ENCODE assay signal across 1 cellular context in genomic region chr2:78568921-78569320, GRCh38.
TF ChIP-seq lines count a peak whose summit lies in the region.

No MANE protein-coding gene starts in this region.

TF ChIP-seq in GM23338, 12 proteins besides CTCF, POLR2A, EP300 and RAD21 (continued from another document):
- TF ChIP-seq, protein P1, sequence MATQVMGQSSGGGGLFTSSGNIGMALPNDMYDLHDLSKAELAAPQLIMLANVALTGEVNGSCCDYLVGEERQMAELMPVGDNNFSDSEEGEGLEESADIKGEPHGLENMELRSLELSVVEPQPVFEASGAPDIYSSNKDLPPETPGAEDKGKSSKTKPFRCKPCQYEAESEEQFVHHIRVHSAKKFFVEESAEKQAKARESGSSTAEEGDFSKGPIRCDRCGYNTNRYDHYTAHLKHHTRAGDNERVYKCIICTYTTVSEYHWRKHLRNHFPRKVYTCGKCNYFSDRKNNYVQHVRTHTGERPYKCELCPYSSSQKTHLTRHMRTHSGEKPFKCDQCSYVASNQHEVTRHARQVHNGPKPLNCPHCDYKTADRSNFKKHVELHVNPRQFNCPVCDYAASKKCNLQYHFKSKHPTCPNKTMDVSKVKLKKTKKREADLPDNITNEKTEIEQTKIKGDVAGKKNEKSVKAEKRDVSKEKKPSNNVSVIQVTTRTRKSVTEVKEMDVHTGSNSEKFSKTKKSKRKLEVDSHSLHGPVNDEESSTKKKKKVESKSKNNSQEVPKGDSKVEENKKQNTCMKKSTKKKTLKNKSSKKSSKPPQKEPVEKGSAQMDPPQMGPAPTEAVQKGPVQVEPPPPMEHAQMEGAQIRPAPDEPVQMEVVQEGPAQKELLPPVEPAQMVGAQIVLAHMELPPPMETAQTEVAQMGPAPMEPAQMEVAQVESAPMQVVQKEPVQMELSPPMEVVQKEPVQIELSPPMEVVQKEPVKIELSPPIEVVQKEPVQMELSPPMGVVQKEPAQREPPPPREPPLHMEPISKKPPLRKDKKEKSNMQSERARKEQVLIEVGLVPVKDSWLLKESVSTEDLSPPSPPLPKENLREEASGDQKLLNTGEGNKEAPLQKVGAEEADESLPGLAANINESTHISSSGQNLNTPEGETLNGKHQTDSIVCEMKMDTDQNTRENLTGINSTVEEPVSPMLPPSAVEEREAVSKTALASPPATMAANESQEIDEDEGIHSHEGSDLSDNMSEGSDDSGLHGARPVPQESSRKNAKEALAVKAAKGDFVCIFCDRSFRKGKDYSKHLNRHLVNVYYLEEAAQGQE (IDR thresholded peaks at IDR 0.05; ENCODE audit: unreplicated experiment), result no peak
- TF ChIP-seq, protein P2, sequence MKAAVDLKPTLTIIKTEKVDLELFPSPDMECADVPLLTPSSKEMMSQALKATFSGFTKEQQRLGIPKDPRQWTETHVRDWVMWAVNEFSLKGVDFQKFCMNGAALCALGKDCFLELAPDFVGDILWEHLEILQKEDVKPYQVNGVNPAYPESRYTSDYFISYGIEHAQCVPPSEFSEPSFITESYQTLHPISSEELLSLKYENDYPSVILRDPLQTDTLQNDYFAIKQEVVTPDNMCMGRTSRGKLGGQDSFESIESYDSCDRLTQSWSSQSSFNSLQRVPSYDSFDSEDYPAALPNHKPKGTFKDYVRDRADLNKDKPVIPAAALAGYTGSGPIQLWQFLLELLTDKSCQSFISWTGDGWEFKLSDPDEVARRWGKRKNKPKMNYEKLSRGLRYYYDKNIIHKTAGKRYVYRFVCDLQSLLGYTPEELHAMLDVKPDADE (IDR thresholded peaks at IDR 0.05), result no peak
